14 cellular contexts compared by ENCODE assay signal in the genomic region with DNA sequence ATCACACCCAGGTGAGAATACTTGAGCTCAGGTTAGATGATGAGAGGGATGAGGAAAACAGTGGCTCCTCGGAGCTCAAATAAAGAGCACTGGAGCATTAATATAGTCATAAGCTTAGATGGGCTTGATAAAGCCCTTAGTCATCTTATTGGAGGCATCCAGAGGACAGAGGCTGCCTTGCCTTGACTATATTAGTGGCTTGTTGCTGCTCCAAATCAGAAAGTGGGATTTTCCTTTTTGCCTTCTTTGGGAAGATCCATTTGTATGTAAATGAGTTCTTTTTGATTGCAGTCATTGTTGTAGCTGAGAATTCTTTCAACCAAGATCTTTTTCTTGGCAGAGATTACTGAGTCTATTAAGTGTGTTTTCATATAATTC. TPM values are rescaled to one million over a fixed set of nuclear protein-coding genes. Genes with fewer than 3 reads are reported as not detected.
DNase-seq lines count a peak whose midpoint lies in the region; ATAC-seq and TF ChIP-seq lines count a peak whose summit lies in the region.
"Had no signal": no experiment of that assay in that cellular context is flagged by ENCODE, and none has a peak within 500 bp of the region (broad histone marks: within the 10 kb centered on the region; RNA-seq: fewer than 3 reads in every experiment).

No MANE protein-coding gene starts in this region.

- 11 to 18% methylated on average over 1 of the region's 1 CpG for WGBS in body of pancreas, 2 donors
- 94 to 100% methylated on average over 1 of the region's 1 CpG for WGBS in endodermal cell (ENCODE audit: insufficient coverage in 1 of 2, insufficient read length in 1 of 2), 2 experiments

- peak overlapping the region; percentile 36 for H3K27ac Mint-ChIP-seq in activated naive CD8-positive, alpha-beta T cell
- no peak overlapping the region for H3K27ac Mint-ChIP-seq in activated naive CD8-positive, alpha-beta T cell treated with anti-CD3 and anti-CD28 coated beads for 36 hours
- H3K27ac Mint-ChIP-seq in chondrocyte (ENCODE audit: unreplicated experiment) (peak overlapping the region; percentile 42), endodermal cell (no peak overlapping the region), nephron progenitor cell (no peak overlapping the region)

- no peak for TF ChIP-seq CTCF in chondrocyte (IDR thresholded peaks at IDR 0.05)
- no peak for TF ChIP-seq CTCF in lower lobe of right lung (IDR thresholded peaks at IDR 0.05)
- no peak for TF ChIP-seq CTCF in uterus (IDR thresholded peaks at IDR 0.05)
- no peak for TF ChIP-seq CTCF in body of pancreas (IDR thresholded peaks at IDR 0.05)
- no peak for TF ChIP-seq CTCF in endodermal cell (conservative IDR thresholded peaks at IDR 0.05)
- no peak for TF ChIP-seq CTCF in nephron progenitor cell (IDR thresholded peaks at IDR 0.05)

- intact Hi-C loops in lower lobe of right lung (cut with DNase I) (no loop called here), uterus (cut with DNase I; ENCODE audit: low total_unique reads) (loop anchor here (10.0 kb wide), 1 partner anchor 569 kb away; no protein-coding TSS in a partner anchor), body of pancreas (cut with DNase I) (no loop called here)

- no peaks in the 10 kb centered on the region for H3K27me3 ChIP-seq in lower lobe of right lung (ENCODE audit: low read depth)
- H3K27me3 ChIP-seq in uterus, result no peaks in the 10 kb centered on the region
- H3K27me3 ChIP-seq in body of pancreas, result no peaks in the 10 kb centered on the region
- peaks cover 5% of the 10 kb centered on the region for H3K27me3 ChIP-seq in endodermal cell (ENCODE audit: control insufficient read depth, insufficient read depth, low read length, poor library complexity, severe bottlenecking)

- DNase-seq in activated naive CD8-positive, alpha-beta T cell treated with anti-CD3 and anti-CD28 coated beads for 36 hours, result no peak
- DNase-seq in chondrocyte (ENCODE audit: low spot score) (no peak), lower lobe of right lung (no peak), uterus (no peak), body of pancreas (no peak), endodermal cell (no peak), nephron progenitor cell (no peak)
- DNase-seq: activated CD4-positive, alpha-beta T cell treated with anti-CD3 and anti-CD28 coated beads for 1 hour; activated T-cell treated with anti-CD3 and anti-CD28 coated beads, Interleukin-2, amount 50 U/mL, for 24 hours; amygdala; Calu3; effector memory CD4-positive, alpha-beta T cell; PC-9 had no signal

- H3K9me3 ChIP-seq in lower lobe of right lung, result no peaks in the 10 kb centered on the region
- H3K9me3 ChIP-seq in uterus, result no peaks in the 10 kb centered on the region
- H3K9me3 ChIP-seq in body of pancreas, result no peaks in the 10 kb centered on the region
- H3K9me3 ChIP-seq in endodermal cell (ENCODE audit: control insufficient read depth, low read length), result no peaks in the 10 kb centered on the region

- H3K4me1 Mint-ChIP-seq in activated naive CD8-positive, alpha-beta T cell (ENCODE audit: low read depth), result peaks cover 9% of the 10 kb centered on the region
- H3K4me1 Mint-ChIP-seq in activated naive CD8-positive, alpha-beta T cell treated with anti-CD3 and anti-CD28 coated beads for 36 hours, result peaks cover 17% of the 10 kb centered on the region
- H3K4me1 Mint-ChIP-seq in chondrocyte (ENCODE audit: low read depth), result peaks cover 73% of the 10 kb centered on the region
- H3K4me1 Mint-ChIP-seq in endodermal cell, result peaks cover 46% of the 10 kb centered on the region
- peaks cover 7% of the 10 kb centered on the region for H3K4me1 Mint-ChIP-seq in nephron progenitor cell

- H3K4me3 Mint-ChIP-seq in activated naive CD8-positive, alpha-beta T cell, result no peak overlapping the region
- no peak overlapping the region for H3K4me3 Mint-ChIP-seq in activated naive CD8-positive, alpha-beta T cell treated with anti-CD3 and anti-CD28 coated beads for 36 hours
- H3K4me3 Mint-ChIP-seq in chondrocyte (ENCODE audit: unreplicated experiment) (no peak overlapping the region), endodermal cell (no peak overlapping the region), nephron progenitor cell (no peak overlapping the region)
- H3K4me3 Mint-ChIP-seq: activated T-cell treated with anti-CD3 and anti-CD28 coated beads, Interleukin-2, amount 50 U/mL, for 24 hours had no signal

- ATAC-seq in lower lobe of right lung (no peak), body of pancreas (no peak)

- H3K4me3 ChIP-seq in lower lobe of right lung (no peak overlapping the region), uterus (no peak overlapping the region), body of pancreas (no peak overlapping the region), endodermal cell (ENCODE audit: low read length) (no peak overlapping the region)
- H3K4me3 ChIP-seq: PC-9 had no signal

- H3K36me3 ChIP-seq in lower lobe of right lung (no peaks in the 10 kb centered on the region), uterus (no peaks in the 10 kb centered on the region), body of pancreas (replicated peaks in 1 of 2; ENCODE audit: insufficient read depth in 1 of 2, low read depth in 2 of 2) (no peaks in the 10 kb centered on the region), endodermal cell (ENCODE audit: control insufficient read depth, insufficient read depth, low read length) (no peaks in the 10 kb centered on the region)

- H3K27me3 Mint-ChIP-seq in activated naive CD8-positive, alpha-beta T cell, result no peaks in the 10 kb centered on the region
- H3K27me3 Mint-ChIP-seq in activated naive CD8-positive, alpha-beta T cell treated with anti-CD3 and anti-CD28 coated beads for 36 hours, result peaks cover 16% of the 10 kb centered on the region
- no peaks in the 10 kb centered on the region for H3K27me3 Mint-ChIP-seq in chondrocyte (ENCODE audit: low read depth)
- H3K27me3 Mint-ChIP-seq in endodermal cell (ENCODE audit: insufficient read depth), result peaks cover 31% of the 10 kb centered on the region
- H3K27me3 Mint-ChIP-seq in nephron progenitor cell (ENCODE audit: low read depth, poor library complexity), result peaks cover 4% of the 10 kb centered on the region

- H3K9ac ChIP-seq in endodermal cell (ENCODE audit: extremely low read depth, low read length, poor library complexity, severe bottlenecking), result no peak overlapping the region

- no peak for TF ChIP-seq POLR2A in uterus (IDR thresholded peaks at IDR 0.05)
- no peak for TF ChIP-seq POLR2A in body of pancreas (IDR thresholded peaks at IDR 0.05)

- H3K4me1 ChIP-seq in lower lobe of right lung, result peaks cover 58% of the 10 kb centered on the region
- peaks cover 2 to 9% of the 10 kb centered on the region in 2 donors for H3K4me1 ChIP-seq in uterus
- H3K4me1 ChIP-seq in body of pancreas, result peaks cover 58% of the 10 kb centered on the region
- peaks cover 38% of the 10 kb centered on the region for H3K4me1 ChIP-seq in endodermal cell (ENCODE audit: control insufficient read depth, insufficient read depth, low read length)

- H3K9me3 Mint-ChIP-seq in activated naive CD8-positive, alpha-beta T cell (ENCODE audit: low read depth), result no peaks in the 10 kb centered on the region
- no peaks in the 10 kb centered on the region for H3K9me3 Mint-ChIP-seq in activated naive CD8-positive, alpha-beta T cell treated with anti-CD3 and anti-CD28 coated beads for 36 hours
- H3K9me3 Mint-ChIP-seq in chondrocyte (ENCODE audit: low read depth), result no peaks in the 10 kb centered on the region
- H3K9me3 Mint-ChIP-seq in endodermal cell, result no peaks in the 10 kb centered on the region
- H3K9me3 Mint-ChIP-seq in nephron progenitor cell, result no peaks in the 10 kb centered on the region
- H3K9me3 Mint-ChIP-seq: activated T-cell treated with anti-CD3 and anti-CD28 coated beads, Interleukin-2, amount 50 U/mL, for 24 hours had no signal

- no peaks in the 10 kb centered on the region for H3K36me3 Mint-ChIP-seq in activated naive CD8-positive, alpha-beta T cell
- peaks cover 2% of the 10 kb centered on the region for H3K36me3 Mint-ChIP-seq in activated naive CD8-positive, alpha-beta T cell treated with anti-CD3 and anti-CD28 coated beads for 36 hours
- H3K36me3 Mint-ChIP-seq in chondrocyte (ENCODE audit: low read depth), result no peaks in the 10 kb centered on the region
- no peaks in the 10 kb centered on the region for H3K36me3 Mint-ChIP-seq in endodermal cell (ENCODE audit: low read depth)
- no peaks in the 10 kb centered on the region for H3K36me3 Mint-ChIP-seq in nephron progenitor cell (ENCODE audit: low read depth)

- H3K27ac ChIP-seq in lower lobe of right lung (peak overlapping the region; percentile 18), uterus (peak overlapping the region; percentile 16 to 55), body of pancreas (no peak overlapping the region), endodermal cell (ENCODE audit: low read depth, low read length) (no peak overlapping the region)
- H3K27ac ChIP-seq: PC-9 had no signal

RNA-seq across cellular contexts. Expression of a gene that starts 18.9 kb away (rescaled TPM):
- total RNA-seq in activated naive CD8-positive, alpha-beta T cell treated with anti-CD3 and anti-CD28 coated beads for 36 hours, result 1 to 10 TPM; 1.5 to 2.1 TPM
- total RNA-seq in chondrocyte (33.0 to 53.8 TPM (median 49.2 TPM) in 3 replicates), lower lobe of right lung (19.5 TPM), uterus (100 to 1,000 TPM in 1 of 4 donors, 10 to 100 TPM in 3; 27.9 to 151 (median 47.2) TPM), body of pancreas (10 to 100 TPM; 52.7 to 85.4 TPM), endodermal cell (10 to 100 TPM; 20.6 to 35.5 TPM)
- polyA plus RNA-seq in endodermal cell (2013, experiment 1 of 2), result 38.5 TPM
- polyA plus RNA-seq in endodermal cell (2013, experiment 2 of 2), result 38.1 TPM

RNA-seq across cellular contexts. Expression of a gene that starts 29.8 kb away (rescaled TPM):
- 1 to 10 TPM; 6.0 to 6.1 TPM for total RNA-seq in activated naive CD8-positive, alpha-beta T cell treated with anti-CD3 and anti-CD28 coated beads for 36 hours
- 44.5 to 49.2 TPM (median 47.8 TPM) in 3 replicates for total RNA-seq in chondrocyte
- 41.3 TPM for total RNA-seq in lower lobe of right lung
- total RNA-seq in uterus, result 100 to 1,000 TPM in 2 of 4 donors, 10 to 100 TPM in 2; 45.0 to 202 (median 98.0) TPM
- total RNA-seq in body of pancreas, result 10 to 100 TPM; 23.6 to 38.9 TPM
- total RNA-seq in endodermal cell, result 10 to 100 TPM; 27.1 to 32.5 TPM
- polyA plus RNA-seq in endodermal cell (2013, experiment 1 of 2), result 24.3 TPM
- 23.7 TPM for polyA plus RNA-seq in endodermal cell (2013, experiment 2 of 2)

Comparison
In these comparisons a context has a peak if more than half of its experiments do, and no peak if none do; other contexts are left out.
1. H3K27ac Mint-ChIP-seq: peak in activated naive CD8-positive, alpha-beta T cell (single experiment) and chondrocyte (single experiment); none in activated naive CD8-positive, alpha-beta T cell treated with anti-CD3 and anti-CD28 coated beads for 36 hours (single experiment), endodermal cell (single experiment) and nephron progenitor cell (single experiment).
2. H3K27ac ChIP-seq: peak in lower lobe of right lung (single experiment) and uterus (2 of 2); none in body of pancreas (0 of 4) and endodermal cell (single experiment).